8 cellular contexts compared by ENCODE assay signal in genomic region chr2:49770919-49771318, GRCh38.
A peak's percentile ranks its signal among the peaks of the same experiment; 100 is the strongest.
DNase-seq lines count a peak whose midpoint lies in the region; ATAC-seq, FAIRE-seq and TF ChIP-seq lines count a peak whose summit lies in the region.

No MANE protein-coding gene starts in this region.

- TF ChIP-seq POLR2A in vagina (IDR thresholded peaks at IDR 0.05): no peak

- H3K9me3 ChIP-seq in A673 (ENCODE audit: low read depth, low read length, poor library complexity, severe bottlenecking) (no peaks in the 10 kb centered on the region), vagina (no peaks in the 10 kb centered on the region)

- BruUV-seq in A673 (replicated peaks; lab: Mats Ljungman, UMichigan): no TSS peak

- ATAC-seq in GM19023 (IDR thresholded peaks at IDR 0.05; ENCODE audit: unreplicated experiment) (peak; percentile 65), GM18517 (IDR thresholded peaks at IDR 0.05; ENCODE audit: unreplicated experiment) (no peak)

- H3K27me3 ChIP-seq in A673 (replicated peaks; ENCODE audit: insufficient read depth, low read depth, low read length, poor library complexity) (no peaks in the 10 kb centered on the region), vagina (no peaks in the 10 kb centered on the region)

- peak; percentile 42 for FAIRE-seq in urothelium cell line (lab: Jason Lieb, UNC)

- H3K4me1 ChIP-seq in A673 (ENCODE audit: insufficient read depth, low read length, poor library complexity, severe bottlenecking) (no peaks in the 10 kb centered on the region), vagina (no peaks in the 10 kb centered on the region)

- peak; percentile 43 for DNase-seq in A673 (ENCODE audit: low spot score)
- peak; percentile 23 for DNase-seq in SW480 (ENCODE audit: low spot score)
- DNase-seq in iPS-NIHi11 (ENCODE audit: low spot score): peak; percentile 49
- DNase-seq in urothelium cell line (ENCODE audit: low spot score): peak; percentile 17
- no peak for DNase-seq in vagina (ENCODE audit: extremely low spot score in 2 of 2)
- DNase-seq in activated CD4-positive, alpha-beta T cell treated with anti-CD3 and anti-CD28 coated beads, Interleukin-2, amount 50 U/mL, for 1 hour: no peak

- CTCF ChIA-PET in A673 (lab: Charles Lee): interaction anchor here (0.6 to 1.8 kb wide), 4 partner anchors 368 to 663 kb away, joined by 3 to 14 read pairs (median 6); no protein-coding TSS in a partner anchor

- TF ChIP-seq CTCF in A673 (conservative IDR thresholded peaks at IDR 0.05; ENCODE audit: low read depth, low read length) (peak; percentile 56), vagina (IDR thresholded peaks at IDR 0.05) (no peak)

- POLR2A ChIA-PET in A673 (lab: Charles Lee; ENCODE audit: low non-redundant PET): no interaction called here

- H3K36me3 ChIP-seq in A673 (ENCODE audit: insufficient read depth, low read length, poor library complexity, severe bottlenecking) (no peaks in the 10 kb centered on the region), vagina (no peaks in the 10 kb centered on the region)

- H3K4me3 ChIP-seq in A673 (ENCODE audit: low read depth, low read length, poor library complexity, severe bottlenecking): no peak overlapping the region
- H3K4me3 ChIP-seq in vagina: no peak overlapping the region

- intact Hi-C loops in A673 (cut with micrococcal nuclease; ENCODE audit: unreplicated experiment) (loop anchor here (2.0 kb wide), 2 partner anchors 374 to 632 kb away; no protein-coding TSS in a partner anchor), vagina (cut with DNase I) (no loop called here)

- H3K27ac ChIP-seq in A673 (ENCODE audit: low read depth, low read length, poor library complexity, severe bottlenecking) (no peak overlapping the region), vagina (no peak overlapping the region)

Comparison
In these comparisons a context has a peak if more than half of its experiments do, and no peak if none do; other contexts are left out.
1. DNase-seq: peak in A673 (single experiment), SW480 (single experiment), iPS-NIHi11 (single experiment) and urothelium cell line (single experiment); none in vagina (0 of 2) and activated CD4-positive, alpha-beta T cell treated with anti-CD3 and anti-CD28 coated beads, Interleukin-2, amount 50 U/mL, for 1 hour (single experiment).